In genomic region chr3:148863814-148864213, GRCh38 we compare ENCODE assay signal across 23 cellular contexts. TPM values are rescaled to one million over a fixed set of nuclear protein-coding genes. Genes with fewer than 3 reads are reported as not detected.
"Had no signal": no experiment of that assay in that cellular context is flagged by ENCODE, and none has a peak within 500 bp of the region (broad histone marks: within the 10 kb centered on the region; RNA-seq: fewer than 3 reads in every experiment).

No MANE protein-coding gene starts in this region.

- H3K36me3 Mint-ChIP-seq: activated naive CD8-positive, alpha-beta T cell; T-cell; WTC11 had no signal

- DNase-seq: activated CD4-positive, alpha-beta T cell treated with anti-CD3 and anti-CD28 coated beads for 48 hours; activated CD4-positive, alpha-beta T cell treated with anti-CD3 and anti-CD28 coated beads, Interleukin-2, amount 50 U/mL, for 4 hours; activated CD4-positive, CD25-positive, alpha-beta regulatory T cell treated with anti-CD3 and anti-CD28 coated beads, Interleukin-2, amount 50 U/mL, for 72 hours; activated gamma-delta T cell; activated naive CD4-positive, alpha-beta T cell treated with anti-CD3 and anti-CD28 coated beads for 36 hours; activated T-cell treated with anti-CD3 and anti-CD28 coated beads, Interleukin-2, amount 50 U/mL, for 4 hours; amygdala; cerebellar nuclear complex; Karpas-422; NCI-H1105 treated with DMSO at 0.1 percent for 48 hours; NCI-H146; NCI-H187 treated with DMSO at 0.1 percent for 48 hours; NCI-H2081 treated with DMSO at 0.1 percent for 48 hours; NCI-H446; NCI-H524; SIG-M5; T-cell had no signal

- H3K4me1 Mint-ChIP-seq: T-cell, WTC11 had no signal

- H3K4me3 Mint-ChIP-seq: activated naive CD4-positive, alpha-beta T cell treated with anti-CD3 and anti-CD28 coated beads for 36 hours; activated naive CD8-positive, alpha-beta T cell; activated T-cell treated with anti-CD3 and anti-CD28 coated beads, Interleukin-2, amount 50 U/mL, for 4 hours; T-cell; WTC11 had no signal

- H3K9me3 Mint-ChIP-seq: activated naive CD4-positive, alpha-beta T cell treated with anti-CD3 and anti-CD28 coated beads for 36 hours; activated T-cell treated with anti-CD3 and anti-CD28 coated beads, Interleukin-2, amount 50 U/mL, for 4 hours; T-cell; WTC11 had no signal

- H3K4me3 ChIP-seq: K562 had no signal

- ATAC-seq: activated T-cell treated with anti-CD3 and anti-CD28 coated beads, Interleukin-2, amount 50 U/mL, for 4 hours; K562; T-cell; WTC11 had no signal

- H3K27ac Mint-ChIP-seq: activated naive CD4-positive, alpha-beta T cell treated with anti-CD3 and anti-CD28 coated beads for 36 hours; activated naive CD8-positive, alpha-beta T cell; T-cell; WTC11 had no signal

RNA-seq across cellular contexts. Expression of gene CPA3, which starts 1.3 kb away (rescaled TPM):
- total RNA-seq: activated naive CD4-positive, alpha-beta T cell treated with anti-CD3 and anti-CD28 coated beads for 36 hours; K562; RPMI7951; T-helper 2 cell treated with Interferon-gamma antibody and Interleukin-4, amounts not matched to agents 100 ng/mL and 5 ng/mL, for 36 hours; WTC11 had no signal

RNA-seq across cellular contexts. Expression of gene CPB1, which starts 36.2 kb away (rescaled TPM):
- total RNA-seq: activated naive CD4-positive, alpha-beta T cell treated with anti-CD3 and anti-CD28 coated beads for 36 hours; cardiac septum; RPMI7951; T-helper 2 cell treated with Interferon-gamma antibody and Interleukin-4, amounts not matched to agents 100 ng/mL and 5 ng/mL, for 36 hours had no signal
